Comparison of ENCODE assay signal across 11 cellular contexts in the genomic region with DNA sequence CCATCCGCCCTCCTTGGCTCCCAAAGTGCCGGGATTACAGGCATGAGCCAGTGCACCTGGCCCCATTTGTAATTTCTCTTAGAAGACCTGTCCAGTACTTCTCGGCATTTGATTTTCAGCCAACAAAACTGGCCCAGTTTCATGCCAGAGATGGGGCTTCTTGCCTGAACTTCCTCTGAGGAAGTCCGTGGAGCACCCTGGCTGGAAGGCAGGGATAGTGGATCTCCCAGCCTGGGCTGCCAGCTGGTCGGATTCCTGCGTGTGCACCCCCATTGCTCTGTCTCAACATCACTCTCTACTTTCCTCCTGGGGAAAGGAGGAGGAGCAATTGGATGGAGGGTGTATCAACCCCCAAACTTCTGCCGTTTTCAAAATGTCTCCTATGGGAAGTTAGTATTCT. TPM values are rescaled to one million over a fixed set of nuclear protein-coding genes. Genes with fewer than 3 reads are reported as not detected.
DNase-seq lines count a peak whose midpoint lies in the region; ATAC-seq, FAIRE-seq and TF ChIP-seq lines count a peak whose summit lies in the region.
"Had no signal": no experiment of that assay in that cellular context is flagged by ENCODE, and none has a peak within 500 bp of the region (broad histone marks: within the 10 kb centered on the region; RNA-seq: fewer than 3 reads in every experiment).

No MANE protein-coding gene starts in this region.

- no peak for TF ChIP-seq POLR2A in H1 (IDR thresholded peaks at IDR 0.05; ENCODE audit: control extremely low read depth in 1 of 2, low read depth in 2 of 2, low read length in 2 of 2)
- no peak for TF ChIP-seq POLR2A in breast epithelium (IDR thresholded peaks at IDR 0.05)

- TF ChIP-seq CTCF in H1 (IDR thresholded peaks at IDR 0.05; ENCODE audit: control extremely low read depth in 1 of 3, insufficient read depth in 1 of 3, low read depth in 1 of 3, low read length in 3 of 3), result no peak
- no peak for TF ChIP-seq CTCF in breast epithelium (IDR thresholded peaks at IDR 0.05)

- peak overlapping the region; percentile 39 for H3K4me3 ChIP-seq in SJCRH30
- H3K4me3 ChIP-seq in H1 (ENCODE audit: extremely low read depth in 1 of 4, insufficient read depth in 2 of 4, low read depth in 3 of 4, low read length in 4 of 4), result no peak overlapping the region
- no peak overlapping the region for H3K4me3 ChIP-seq in breast epithelium
- H3K4me3 ChIP-seq: neural progenitor cell had no signal

- H3K36me3 Mint-ChIP-seq in activated T-cell treated with anti-CD3 and anti-CD28 coated beads, Interleukin-2, amount 50 U/mL, for 72 hours (ENCODE audit: insufficient read depth in 2 of 2), result peaks cover 0 to 6% of the 10 kb centered on the region in 2 donors
- H3K36me3 Mint-ChIP-seq in stimulated activated effector memory CD8-positive, alpha-beta T cell treated with anti-CD3 and anti-CD28 coated beads, Interleukin-12 subunit alpha, Interleukin-12 subunit beta, amount 100 ng/mL, for 72 hours, result peaks cover 28% of the 10 kb centered on the region

- CTCF ChIA-PET in H1 (lab: Charles Lee; ENCODE audit: partially characterized antibody), result interaction anchor here (0.7 to 2.8 kb wide), 3 partner anchors 14 to 99 kb away, joined by 3 to 17 read pairs (median 3); no protein-coding TSS in a partner anchor

- no peak overlapping the region for H2BK12ac ChIP-seq in H1 (ENCODE audit: low read depth, low read length)

- no peak overlapping the region for H3K4ac ChIP-seq in H1 (replicated peaks; ENCODE audit: insufficient read length, low read depth, low read length)

- H3K9ac ChIP-seq in H1 (replicated peaks in 1 of 4; ENCODE audit: extremely low read depth in 1 of 4, low read depth in 3 of 4, low read length in 3 of 4), result no peak overlapping the region
- H3K9ac ChIP-seq: neural progenitor cell had no signal

- H3K56ac ChIP-seq in H1 (replicated peaks; ENCODE audit: insufficient read length, low read depth, low read length), result no peak overlapping the region

- H2BK15ac ChIP-seq in H1 (ENCODE audit: low read length), result no peak overlapping the region

- H2BK120ac ChIP-seq in H1 (replicated peaks; ENCODE audit: low read depth, low read length), result no peak overlapping the region

- H3K4me1 Mint-ChIP-seq in activated T-cell treated with anti-CD3 and anti-CD28 coated beads, Interleukin-2, amount 50 U/mL, for 72 hours (ENCODE audit: low read depth), result peaks cover 48% of the 10 kb centered on the region
- peaks cover 47% of the 10 kb centered on the region for H3K4me1 Mint-ChIP-seq in stimulated activated effector memory CD8-positive, alpha-beta T cell treated with anti-CD3 and anti-CD28 coated beads, Interleukin-12 subunit alpha, Interleukin-12 subunit beta, amount 100 ng/mL, for 72 hours

- no peak overlapping the region for H2BK5ac ChIP-seq in H1 (ENCODE audit: low read depth, low read length)

- no peak for DNase-seq in activated T-cell treated with anti-CD3 and anti-CD28 coated beads, Interleukin-2, amount 50 U/mL, for 72 hours
- DNase-seq in activated T-cell treated with anti-CD3 and anti-CD28 coated beads, Interleukin-2, amount 50 U/mL, for 48 hours, result no peak
- peak; percentile 65 to 78 for DNase-seq in SJCRH30
- DNase-seq in H1 (ENCODE audit: low read depth in 1 of 2, low spot score in 2 of 2), result no peak
- DNase-seq in stimulated activated effector memory CD8-positive, alpha-beta T cell treated with anti-CD3 and anti-CD28 coated beads, Interleukin-12 subunit alpha, Interleukin-12 subunit beta, amount 100 ng/mL, for 72 hours (ENCODE audit: low spot score in 2 of 2), result no peak
- no peak for DNase-seq in breast epithelium (ENCODE audit: low spot score in 2 of 2)
- DNase-seq in globus pallidus (ENCODE audit: low spot score), result no peak
- DNase-seq in OCI-M2 (lab: John Stamatoyannopoulos, UW; ENCODE audit: unreplicated experiment), result no peak

- intact Hi-C loops in breast epithelium (cut with DNase I; ENCODE audit: low total_unique reads), result no loop called here

- no peak for ATAC-seq in activated T-cell treated with anti-CD3 and anti-CD28 coated beads, Interleukin-2, amount 50 U/mL, for 72 hours (replicated peaks in 1 of 2)
- no peak for ATAC-seq in stimulated activated effector memory CD8-positive, alpha-beta T cell treated with anti-CD3 and anti-CD28 coated beads, Interleukin-12 subunit alpha, Interleukin-12 subunit beta, amount 100 ng/mL, for 72 hours

- no peak overlapping the region for H2BK20ac ChIP-seq in H1 (ENCODE audit: low read length)

- H3K23me2 ChIP-seq in H1 (ENCODE audit: low read depth, low read length), result no peaks in the 10 kb centered on the region

- no peak overlapping the region for H3K23ac ChIP-seq in H1 (ENCODE audit: insufficient read length)

- H3K79me2 ChIP-seq in H1 (ENCODE audit: control insufficient read depth in 1 of 2, insufficient read depth in 2 of 2, low read length in 2 of 2), result no peaks in the 10 kb centered on the region

- 91% methylated on average over 7 of the region's 7 CpGs; no CpG with 5 or more reads in 1 of the 2 experiments for WGBS in H1 (ENCODE audit: extremely low coverage in 1 of 2, insufficient coverage in 1 of 2, insufficient read length in 1 of 2, insufficient replicate concordance in 2 of 2, low coverage in 1 of 2, low lambda C conversion rate in 2 of 2, missing lambda C conversion rate in 1 of 2), 2 experiments

- H3K18ac ChIP-seq in H1 (ENCODE audit: extremely low read depth, low read length), result no peak overlapping the region

- H3K4me1 ChIP-seq in SJCRH30 (peaks cover 27% of the 10 kb centered on the region), H1 (replicated peaks in 1 of 4; ENCODE audit: control insufficient read depth in 3 of 4, insufficient read depth in 4 of 4, low read length in 3 of 4) (peaks cover 0 to 21% (median 16%) of the 10 kb centered on the region in 4 experiments; a peak in 6 of 7 replicates), breast epithelium (peaks cover 0 to 4% of the 10 kb centered on the region in 2 donors)

- H4K20me1 ChIP-seq in H1 (replicated peaks in 1 of 2; ENCODE audit: control insufficient read depth in 1 of 2, insufficient read depth in 2 of 2, low read length in 2 of 2), result no peaks in the 10 kb centered on the region

- H3K9me3 ChIP-seq in SJCRH30 (replicated peaks) (no peaks in the 10 kb centered on the region), H1 (ENCODE audit: insufficient read depth in 2 of 2, low read depth in 1 of 2, low read length in 1 of 2) (no peaks in the 10 kb centered on the region), breast epithelium (no peaks in the 10 kb centered on the region)
- H3K9me3 ChIP-seq: gastroesophageal sphincter, Peyer's patch had no signal

- peak overlapping the region; percentile 96 for H3K27ac Mint-ChIP-seq in activated T-cell treated with anti-CD3 and anti-CD28 coated beads, Interleukin-2, amount 50 U/mL, for 72 hours
- peak overlapping the region; percentile 97 for H3K27ac Mint-ChIP-seq in stimulated activated effector memory CD8-positive, alpha-beta T cell treated with anti-CD3 and anti-CD28 coated beads, Interleukin-12 subunit alpha, Interleukin-12 subunit beta, amount 100 ng/mL, for 72 hours
- H3K27ac Mint-ChIP-seq: neural progenitor cell had no signal

- no peaks in the 10 kb centered on the region for H3K27me3 Mint-ChIP-seq in activated T-cell treated with anti-CD3 and anti-CD28 coated beads, Interleukin-2, amount 50 U/mL, for 72 hours (ENCODE audit: low read depth)

- H3K27ac ChIP-seq in SJCRH30 (peak overlapping the region; percentile 95), H1 (ENCODE audit: low read depth, low read length) (no peak overlapping the region), breast epithelium (no peak overlapping the region)
- H3K27ac ChIP-seq: neural progenitor cell had no signal

- FAIRE-seq in H1 (lab: Jason Lieb, UNC), result no peak

- no peak overlapping the region for H4K8ac ChIP-seq in H1 (ENCODE audit: extremely low read depth, insufficient read depth, low read length)

- H3K27me3 ChIP-seq in SJCRH30 (no peaks in the 10 kb centered on the region), H1 (replicated peaks in 1 of 4; ENCODE audit: control insufficient read depth in 3 of 4, extremely low read depth in 1 of 4, insufficient read depth in 3 of 4, low read length in 3 of 4) (no peaks in the 10 kb centered on the region), breast epithelium (no peaks in the 10 kb centered on the region)
- H3K27me3 ChIP-seq: gastroesophageal sphincter, neural progenitor cell, Peyer's patch had no signal

- peak overlapping the region; percentile 83 to 89 for H3K4me3 Mint-ChIP-seq in activated T-cell treated with anti-CD3 and anti-CD28 coated beads, Interleukin-2, amount 50 U/mL, for 72 hours
- peak overlapping the region; percentile 73 for H3K4me3 Mint-ChIP-seq in stimulated activated effector memory CD8-positive, alpha-beta T cell treated with anti-CD3 and anti-CD28 coated beads, Interleukin-12 subunit alpha, Interleukin-12 subunit beta, amount 100 ng/mL, for 72 hours
- H3K4me3 Mint-ChIP-seq: neural progenitor cell had no signal

- H3K9me3 Mint-ChIP-seq in activated T-cell treated with anti-CD3 and anti-CD28 coated beads, Interleukin-2, amount 50 U/mL, for 72 hours, result no peaks in the 10 kb centered on the region
- no peaks in the 10 kb centered on the region for H3K9me3 Mint-ChIP-seq in stimulated activated effector memory CD8-positive, alpha-beta T cell treated with anti-CD3 and anti-CD28 coated beads, Interleukin-12 subunit alpha, Interleukin-12 subunit beta, amount 100 ng/mL, for 72 hours

- no peak overlapping the region for H2AFZ ChIP-seq in H1 (ENCODE audit: low read length)

- TF ChIP-seq RAD21 in H1 (IDR thresholded peaks at IDR 0.05 in 1 of 2, conservative IDR thresholded peaks at IDR 0.05 in 1 of 2; ENCODE audit: low read depth in 2 of 2, low read length in 2 of 2), result no peak

- H2AK5ac ChIP-seq in H1 (ENCODE audit: low read depth, low read length), result no peak overlapping the region

- H4K5ac ChIP-seq in H1 (ENCODE audit: insufficient read length, low read depth, low read length), result no peak overlapping the region

- no peak for TF ChIP-seq EP300 in H1 (IDR thresholded peaks at IDR 0.05; ENCODE audit: borderline replicate concordance in 1 of 2, low read depth in 2 of 2, low read length in 2 of 2)

- POLR2A ChIA-PET in H1 (lab: Charles Lee; ENCODE audit: partially characterized antibody), result interaction anchor here (1.4 to 4.3 kb wide), 2 partner anchors 10 to 13 kb away, joined by 3 to 18 read pairs; no protein-coding TSS in a partner anchor

- H3K14ac ChIP-seq in H1 (ENCODE audit: insufficient read length), result no peak overlapping the region

- no peak overlapping the region for H3K4me2 ChIP-seq in H1 (ENCODE audit: insufficient read depth in 1 of 2, low read depth in 2 of 2, low read length in 2 of 2)

- H3K36me3 ChIP-seq in SJCRH30, result peaks cover 16% of the 10 kb centered on the region
- H3K36me3 ChIP-seq in H1 (ENCODE audit: control insufficient read depth in 2 of 4, insufficient read depth in 4 of 4, low read length in 3 of 4), result peaks cover 0 to 14% (median 10%) of the 10 kb centered on the region in 4 experiments; a peak in 4 of 8 replicates
- peaks cover 3% of the 10 kb centered on the region for H3K36me3 ChIP-seq in breast epithelium
- H3K36me3 ChIP-seq: neural progenitor cell had no signal

- H4K91ac ChIP-seq in H1 (replicated peaks; ENCODE audit: insufficient read length, low read length), result peak overlapping the region; percentile 7

- H3K79me1 ChIP-seq in H1 (ENCODE audit: low read depth, low read length), result no peaks in the 10 kb centered on the region

RNA-seq across cellular contexts. Expression of a gene that starts 39.0 kb away (rescaled TPM):
- 10 to 100 TPM; 38.0 to 42.3 TPM for total RNA-seq in activated T-cell treated with anti-CD3 and anti-CD28 coated beads, Interleukin-2, amount 50 U/mL, for 72 hours
- 2.2 and 2.4 TPM in 2 replicates for total RNA-seq in SJCRH30 (2014; rRNA removed; shearing (Covaris generic))
- total RNA-seq in H1 (2021; fragmentation: NEBNext Ultra II Directional; extraction: Animal tissue kit (Norgen Biotek cat#: 25700)), result 3.1 and 3.5 TPM in 2 replicates
- polyA plus RNA-seq in H1 (2011; rRNA removed), result 3.1 and 4.1 TPM in 2 replicates
- 2.5 TPM for polyA plus RNA-seq in H1 (2011; cell fraction: cytosol; rRNA removed)
- 5.1 TPM for polyA plus RNA-seq in H1 (2011; cell fraction: nucleus; rRNA removed)
- polyA plus RNA-seq in H1 (2012, experiment 1 of 2), result 2.3 to 3.0 TPM (median 2.9 TPM) in 4 replicates
- polyA plus RNA-seq in H1 (2012, experiment 2 of 2), result 3.0 TPM
- polyA plus RNA-seq in H1 (2013, experiment 1 of 2), result 1.2 TPM
- 1.4 TPM for polyA plus RNA-seq in H1 (2013, experiment 2 of 2)
- polyA minus RNA-seq in H1 (2011; rRNA and poly(A)+ RNA removed), result 3.0 and 3.1 TPM in 2 replicates
- 2.4 TPM for polyA minus RNA-seq in H1 (2011; cell fraction: cytosol; rRNA and poly(A)+ RNA removed)
- 1.7 TPM for polyA minus RNA-seq in H1 (2011; cell fraction: nucleus; rRNA and poly(A)+ RNA removed)
- 1 to 10 TPM; 1.6 to 3.7 (median 2.5) TPM for total RNA-seq in breast epithelium

RNA-seq across cellular contexts. Expression of a gene that starts 52.2 kb away (rescaled TPM):
- under 1 TPM; 0.23 to 0.31 TPM for total RNA-seq in activated T-cell treated with anti-CD3 and anti-CD28 coated beads, Interleukin-2, amount 50 U/mL, for 72 hours
- 1.8 TPM in 2 replicates for total RNA-seq in SJCRH30 (2014; rRNA removed; shearing (Covaris generic))
- total RNA-seq in H1 (2021; fragmentation: NEBNext Ultra II Directional; extraction: Animal tissue kit (Norgen Biotek cat#: 25700)), result 3.4 TPM in 2 replicates
- 3.9 and 5.0 TPM in 2 replicates for polyA plus RNA-seq in H1 (2011; rRNA removed)
- polyA plus RNA-seq in H1 (2011; cell fraction: cytosol; rRNA removed), result 4.2 TPM
- 3.9 TPM for polyA plus RNA-seq in H1 (2011; cell fraction: nucleus; rRNA removed)
- 2.0 to 3.0 TPM (median 2.6 TPM) in 4 replicates for polyA plus RNA-seq in H1 (2012, experiment 1 of 2)
- 4.4 TPM for polyA plus RNA-seq in H1 (2012, experiment 2 of 2)
- 1.6 TPM for polyA plus RNA-seq in H1 (2013, experiment 1 of 2)
- polyA plus RNA-seq in H1 (2013, experiment 2 of 2), result 1.5 TPM
- polyA minus RNA-seq in H1 (2011; rRNA and poly(A)+ RNA removed), result 2.3 TPM in 2 replicates
- 3.4 TPM for polyA minus RNA-seq in H1 (2011; cell fraction: cytosol; rRNA and poly(A)+ RNA removed)
- polyA minus RNA-seq in H1 (2011; cell fraction: nucleus; rRNA and poly(A)+ RNA removed), result 4.0 TPM
- total RNA-seq in breast epithelium, result 10 to 100 TPM in 1 of 3 donors, 1 to 10 TPM in 2; 5.0 to 14.1 (median 9.3) TPM

Comparison
In these comparisons a context has a peak if more than half of its experiments do, and no peak if none do; other contexts are left out.
1. DNase-seq: peak in SJCRH30 (2 of 2); none in activated T-cell treated with anti-CD3 and anti-CD28 coated beads, Interleukin-2, amount 50 U/mL, for 72 hours (0 of 2), activated T-cell treated with anti-CD3 and anti-CD28 coated beads, Interleukin-2, amount 50 U/mL, for 48 hours (0 of 2), H1 (0 of 2), stimulated activated effector memory CD8-positive, alpha-beta T cell treated with anti-CD3 and anti-CD28 coated beads, Interleukin-12 subunit alpha, Interleukin-12 subunit beta, amount 100 ng/mL, for 72 hours (0 of 2), breast epithelium (0 of 2), globus pallidus (single experiment) and OCI-M2 (single experiment).